Comparison of ENCODE assay signal across 16 cellular contexts in the genomic region with DNA sequence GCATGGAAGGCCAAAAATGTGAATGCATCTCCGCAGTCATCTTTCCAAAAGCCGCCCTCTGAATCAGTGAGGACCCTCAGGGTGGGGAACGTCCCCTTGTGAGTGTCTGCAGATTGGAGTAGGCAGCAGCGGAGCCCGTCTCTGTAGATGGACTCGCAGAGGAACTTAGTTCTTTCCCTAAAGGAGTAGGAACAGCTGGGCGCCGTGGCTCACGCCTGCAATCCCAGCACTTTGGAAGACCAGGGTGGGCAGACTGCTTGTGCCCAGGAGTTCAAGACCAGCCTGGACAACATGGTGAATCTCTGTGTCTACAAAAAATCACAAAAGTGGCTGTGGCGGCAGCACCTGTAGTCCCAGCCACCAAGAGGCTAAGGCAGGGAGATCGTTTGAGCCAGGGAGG. TPM values are rescaled to one million over a fixed set of nuclear protein-coding genes. Genes with fewer than 3 reads are reported as not detected.
A peak's percentile ranks its signal among the peaks of the same experiment; 100 is the strongest.
DNase-seq lines count a peak whose midpoint lies in the region; ATAC-seq and TF ChIP-seq lines count a peak whose summit lies in the region.
"Had no signal": no experiment of that assay in that cellular context is flagged by ENCODE, and none has a peak within 500 bp of the region (broad histone marks: within the 10 kb centered on the region; RNA-seq: fewer than 3 reads in every experiment).

No MANE protein-coding gene starts in this region.

- H3K9me3 ChIP-seq in BLaER1 = no peaks in the 10 kb centered on the region
- no peaks in the 10 kb centered on the region for H3K9me3 ChIP-seq in CD8-positive, alpha-beta T cell (ENCODE audit: low read length)
- no peaks in the 10 kb centered on the region for H3K9me3 ChIP-seq in heart right ventricle
- no peaks in the 10 kb centered on the region for H3K9me3 ChIP-seq in hepatocyte (ENCODE audit: low read depth)
- H3K9me3 ChIP-seq: BE2C, pancreas, upper lobe of left lung had no signal

- WGBS in heart right ventricle, 2 donors = 95 to 97% methylated on average over 11 of the region's 11 CpGs
- WGBS in hepatocyte (ENCODE audit: low lambda C conversion rate, missing lambda C conversion rate) = 95% methylated on average over 11 of the region's 11 CpGs

- CTCF ChIA-PET in CD8-positive, alpha-beta T cell (lab: Charles Lee) = no interaction called here

- H2AFZ ChIP-seq in hepatocyte = no peak overlapping the region

- ATAC-seq in CD8-positive, alpha-beta T cell = no peak
- no peak for ATAC-seq in activated T-helper 17 cell treated with anti-CD3 and anti-CD28 coated beads, Interleukin-2, amount 50 U/mL, for 72 hours (replicated peaks)
- no peak for ATAC-seq in memory B cell (ENCODE audit: low read depth)
- ATAC-seq in GM18511 (IDR thresholded peaks at IDR 0.05; ENCODE audit: unreplicated experiment) = no peak
- ATAC-seq in heart right ventricle = no peak
- ATAC-seq in activated CD4-positive, CD25-positive, alpha-beta regulatory T cell treated with anti-CD3 and anti-CD28 coated beads, Interleukin-2, amount 50 U/mL, for 24 hours = no peak

- H4K20me1 ChIP-seq in BLaER1 = peaks cover 20% of the 10 kb centered on the region
- H4K20me1 ChIP-seq in hepatocyte (ENCODE audit: insufficient read depth, poor library complexity, severe bottlenecking) = no peaks in the 10 kb centered on the region

- peak overlapping the region; percentile 13 for H3K27ac Mint-ChIP-seq in CD8-positive, alpha-beta T cell
- H3K27ac Mint-ChIP-seq in activated T-helper 17 cell treated with anti-CD3 and anti-CD28 coated beads, Interleukin-2, amount 50 U/mL, for 72 hours = peak overlapping the region; percentile 93
- H3K27ac Mint-ChIP-seq in memory B cell = no peak overlapping the region

- peaks cover 47% of the 10 kb centered on the region for H3K79me2 ChIP-seq in hepatocyte

- peak overlapping the region; percentile 11 for H3K4me3 Mint-ChIP-seq in CD8-positive, alpha-beta T cell
- H3K4me3 Mint-ChIP-seq in activated T-helper 17 cell treated with anti-CD3 and anti-CD28 coated beads, Interleukin-2, amount 50 U/mL, for 72 hours = peak overlapping the region; percentile 59
- peak overlapping the region; percentile 37 for H3K4me3 Mint-ChIP-seq in memory B cell

- H3K27ac ChIP-seq in BLaER1 (peak overlapping the region; percentile 4; the same call in 1 of the 2 replicates), heart right ventricle (no peak overlapping the region), hepatocyte (no peak overlapping the region)
- no peak overlapping the region for H3K27ac ChIP-seq in CD8-positive, alpha-beta T cell (ENCODE audit: low read depth, low read length)

- POLR2A ChIA-PET in CD8-positive, alpha-beta T cell (lab: Charles Lee) = no interaction called here

- peaks cover 33% of the 10 kb centered on the region for H3K4me1 Mint-ChIP-seq in CD8-positive, alpha-beta T cell (ENCODE audit: low read depth)
- H3K4me1 Mint-ChIP-seq in activated T-helper 17 cell treated with anti-CD3 and anti-CD28 coated beads, Interleukin-2, amount 50 U/mL, for 72 hours = peaks cover 10% of the 10 kb centered on the region
- peaks cover 26% of the 10 kb centered on the region for H3K4me1 Mint-ChIP-seq in memory B cell

- intact Hi-C loops in CD8-positive, alpha-beta T cell (cut with DNase I, micrococcal nuclease) = loop anchor here (5.0 kb wide), 2 partner anchors 53 to 77 kb away; a partner anchor contains a TSS
- intact Hi-C loops in heart right ventricle (cut with DNase I) = no loop called here

- peaks cover 89% of the 10 kb centered on the region for H3K4me1 ChIP-seq in BLaER1
- H3K4me1 ChIP-seq in CD8-positive, alpha-beta T cell (ENCODE audit: insufficient read depth, low read length) = peaks cover 37% of the 10 kb centered on the region
- H3K4me1 ChIP-seq in heart right ventricle = peaks cover 13 to 62% (median 46%) of the 10 kb centered on the region in 9 donors
- H3K4me1 ChIP-seq in hepatocyte (ENCODE audit: insufficient read depth) = peaks cover 28% of the 10 kb centered on the region

- no peaks in the 10 kb centered on the region for H3K27me3 Mint-ChIP-seq in CD8-positive, alpha-beta T cell (ENCODE audit: low read depth)
- no peaks in the 10 kb centered on the region for H3K27me3 Mint-ChIP-seq in activated T-helper 17 cell treated with anti-CD3 and anti-CD28 coated beads, Interleukin-2, amount 50 U/mL, for 72 hours
- no peaks in the 10 kb centered on the region for H3K27me3 Mint-ChIP-seq in memory B cell

- H3K27me3 ChIP-seq in BLaER1 (no peaks in the 10 kb centered on the region), heart right ventricle (no peaks in the 10 kb centered on the region), hepatocyte (no peaks in the 10 kb centered on the region)
- H3K27me3 ChIP-seq in CD8-positive, alpha-beta T cell (ENCODE audit: insufficient read depth, low read length) = no peaks in the 10 kb centered on the region
- H3K27me3 ChIP-seq: BE2C, pancreas, SJSA1, upper lobe of left lung had no signal

- no peak overlapping the region for H3K9ac ChIP-seq in BLaER1

- peaks cover 54% of the 10 kb centered on the region for H3K36me3 ChIP-seq in BLaER1
- peaks cover 6% of the 10 kb centered on the region for H3K36me3 ChIP-seq in CD8-positive, alpha-beta T cell (ENCODE audit: insufficient read depth, low read length)
- H3K36me3 ChIP-seq in heart right ventricle = peaks cover 0 to 46% (median 6%) of the 10 kb centered on the region in 9 donors
- no peaks in the 10 kb centered on the region for H3K36me3 ChIP-seq in hepatocyte (replicated peaks; ENCODE audit: insufficient read depth, low read depth)

- no peaks in the 10 kb centered on the region for H3K9me2 ChIP-seq in hepatocyte (replicated peaks; ENCODE audit: insufficient read depth)

- H3K9me3 Mint-ChIP-seq in CD8-positive, alpha-beta T cell = no peaks in the 10 kb centered on the region
- H3K9me3 Mint-ChIP-seq in activated T-helper 17 cell treated with anti-CD3 and anti-CD28 coated beads, Interleukin-2, amount 50 U/mL, for 72 hours = no peaks in the 10 kb centered on the region
- H3K9me3 Mint-ChIP-seq in memory B cell = no peaks in the 10 kb centered on the region

- TF ChIP-seq CTCF in CD8-positive, alpha-beta T cell (IDR thresholded peaks at IDR 0.05) = no peak
- TF ChIP-seq CTCF in heart right ventricle (IDR thresholded peaks at IDR 0.05) = no peak
- TF ChIP-seq CTCF in hepatocyte (IDR thresholded peaks at IDR 0.05; ENCODE audit: poor library complexity) = no peak

- peaks cover 16% of the 10 kb centered on the region for H3K36me3 Mint-ChIP-seq in CD8-positive, alpha-beta T cell
- H3K36me3 Mint-ChIP-seq in activated T-helper 17 cell treated with anti-CD3 and anti-CD28 coated beads, Interleukin-2, amount 50 U/mL, for 72 hours (ENCODE audit: low read depth) = peaks cover 35% of the 10 kb centered on the region
- H3K36me3 Mint-ChIP-seq in memory B cell = no peaks in the 10 kb centered on the region

- H3K4me3 ChIP-seq in BLaER1 = no peak overlapping the region
- no peak overlapping the region for H3K4me3 ChIP-seq in CD8-positive, alpha-beta T cell (ENCODE audit: low read depth, low read length)
- H3K4me3 ChIP-seq in heart right ventricle = no peak overlapping the region
- no peak overlapping the region for H3K4me3 ChIP-seq in hepatocyte

- H3K4me2 ChIP-seq in BLaER1 (peak overlapping the region; percentile 100), hepatocyte (no peak overlapping the region)

- no peak for DNase-seq in CD8-positive, alpha-beta T cell
- no peak for DNase-seq in memory B cell (ENCODE audit: low spot score in 2 of 2)
- no peak for DNase-seq in heart right ventricle
- no peak for DNase-seq in hepatocyte (ENCODE audit: low spot score)
- DNase-seq: BE2C; effector CD4-positive, alpha-beta T cell; midbrain; NCI-H2029; NCI-H510A; upper lobe of left lung had no signal

RNA-seq across cellular contexts. Expression of a gene that starts 53.7 kb away (rescaled TPM):
- 100 to 1,000 TPM; 103 to 107 TPM for total RNA-seq in CD8-positive, alpha-beta T cell
- 100 to 1,000 TPM in 1 of 2 donors, 10 to 100 TPM in 1; 66.0 to 204 TPM for total RNA-seq in activated T-helper 17 cell treated with anti-CD3 and anti-CD28 coated beads, Interleukin-2, amount 50 U/mL, for 72 hours
- total RNA-seq in heart right ventricle = 10 to 100 TPM; 33.0 to 45.5 (median 39.7) TPM
- polyA plus RNA-seq in heart right ventricle = 10 to 100 TPM; 23.3 to 43.8 TPM
- 95.4 and 112 TPM in 2 replicates for total RNA-seq in hepatocyte
- 74.2 and 82.6 TPM in 2 replicates for polyA plus RNA-seq in hepatocyte

Comparison
In these comparisons a context has a peak if more than half of its experiments do, and no peak if none do; other contexts are left out.
1. intact Hi-C loops: an anchor here in CD8-positive, alpha-beta T cell (5.0 kb wide); none called in heart right ventricle.